Comparison of ENCODE assay signal across 25 cellular contexts in the genomic region with DNA sequence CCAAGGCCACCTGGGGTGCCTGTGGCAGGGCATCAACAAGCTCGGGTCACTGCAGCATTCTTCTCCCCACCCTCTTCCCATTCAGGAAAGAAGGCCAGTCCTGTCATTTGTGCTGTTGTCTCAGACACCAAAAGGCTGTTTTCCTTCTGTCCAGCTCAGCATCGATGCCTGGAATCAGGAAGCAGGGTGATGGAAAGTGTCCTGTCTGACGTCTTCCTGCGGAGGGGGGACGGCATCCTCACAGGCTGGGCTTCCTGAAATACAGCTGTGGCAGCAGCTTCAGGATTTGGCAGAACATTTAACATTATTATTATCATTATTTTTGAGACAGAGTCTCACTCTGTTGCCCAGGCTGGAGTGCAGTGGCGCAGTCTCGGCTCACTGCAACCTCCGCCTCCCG. TPM values are rescaled to one million over a fixed set of nuclear protein-coding genes. Genes with fewer than 3 reads are reported as not detected.
DNase-seq lines count a peak whose midpoint lies in the region; ATAC-seq and TF ChIP-seq lines count a peak whose summit lies in the region.
"Had no signal": no experiment of that assay in that cellular context is flagged by ENCODE, and none has a peak within 500 bp of the region (broad histone marks: within the 10 kb centered on the region; RNA-seq: fewer than 3 reads in every experiment).

No MANE protein-coding gene starts in this region.

- peaks cover 40% of the 10 kb centered on the region for H3K4me1 Mint-ChIP-seq in endothelial cell (ENCODE audit: unreplicated experiment)
- peaks cover 59% of the 10 kb centered on the region for H3K4me1 Mint-ChIP-seq in stimulated activated effector memory CD8-positive, alpha-beta T cell treated with anti-CD3 and anti-CD28 coated beads, Interleukin-12 subunit alpha, Interleukin-12 subunit beta, amount 100 ng/mL, for 72 hours
- peaks cover 58% of the 10 kb centered on the region for H3K4me1 Mint-ChIP-seq in osteocyte (ENCODE audit: unreplicated experiment)

- H3K27ac ChIP-seq in lower lobe of right lung: peak overlapping the region; percentile 75
- H3K27ac ChIP-seq in testis: peak overlapping the region in 1 of 2 donors; percentile 82
- H3K27ac ChIP-seq: SJCRH30 had no signal

- intact Hi-C loops in lower lobe of right lung (cut with DNase I): no loop called here
- intact Hi-C loops in testis (cut with DNase I; ENCODE audit: low total_unique reads): no loop called here

- TF ChIP-seq CTCF in endothelial cell (IDR thresholded peaks at IDR 0.05; ENCODE audit: unreplicated experiment) (no peak), lower lobe of right lung (IDR thresholded peaks at IDR 0.05) (no peak), testis (IDR thresholded peaks at IDR 0.05) (no peak), osteocyte (IDR thresholded peaks at IDR 0.05) (no peak)

- 73 to 87% methylated on average over 8 to 9 of the region's 9 CpGs for WGBS in testis, 2 donors

- peak in 1 of 2 donors; percentile 15 for ATAC-seq in lower lobe of right lung
- no peak for ATAC-seq in stimulated activated effector memory CD8-positive, alpha-beta T cell treated with anti-CD3 and anti-CD28 coated beads, Interleukin-12 subunit alpha, Interleukin-12 subunit beta, amount 100 ng/mL, for 72 hours
- no peak for ATAC-seq in HG02840 (IDR thresholded peaks at IDR 0.05; ENCODE audit: low FRiP score, unreplicated experiment)
- ATAC-seq: GM12878; stimulated activated naive CD8-positive, alpha-beta T cell treated with anti-CD3 and anti-CD28 coated beads, Interleukin-15, Interleukin-2, amounts not matched to agents 100 U/mL and 50 U/mL, for 24 hours had no signal

- H3K27me3 Mint-ChIP-seq in endothelial cell (ENCODE audit: unreplicated experiment) (peaks cover 9% of the 10 kb centered on the region), osteocyte (ENCODE audit: unreplicated experiment) (no peaks in the 10 kb centered on the region)
- H3K27me3 Mint-ChIP-seq: activated B cell treated with CpG ODN at 0.5 μM for 24 hours; activated CD4-positive, alpha-beta memory T cell treated with anti-CD3 and anti-CD28 coated beads, Interleukin-2, amount 10 ng/mL, durations not matched to agents 7 days and 5 days; CD4-positive, alpha-beta T cell had no signal

- H3K4me3 ChIP-seq in lower lobe of right lung (no peak overlapping the region), testis (no peak overlapping the region)
- H3K4me3 ChIP-seq: GM12878, SJCRH30 had no signal

- H3K36me3 Mint-ChIP-seq in endothelial cell (ENCODE audit: low read depth, unreplicated experiment) (no peaks in the 10 kb centered on the region), osteocyte (ENCODE audit: unreplicated experiment) (no peaks in the 10 kb centered on the region)
- H3K36me3 Mint-ChIP-seq in stimulated activated effector memory CD8-positive, alpha-beta T cell treated with anti-CD3 and anti-CD28 coated beads, Interleukin-12 subunit alpha, Interleukin-12 subunit beta, amount 100 ng/mL, for 72 hours: peaks cover under 1% of the 10 kb centered on the region

- TF ChIP-seq POLR2A in testis (IDR thresholded peaks at IDR 0.05): no peak

- DNase-seq in CD1c-positive myeloid dendritic cell (ENCODE audit: extremely low spot score) (peak; percentile 51), endothelial cell (ENCODE audit: low spot score) (peak; percentile 50), lower lobe of right lung (no peak), testis (no peak), osteocyte (ENCODE audit: extremely low spot score, unreplicated experiment) (no peak)
- DNase-seq in stimulated activated effector memory CD8-positive, alpha-beta T cell treated with anti-CD3 and anti-CD28 coated beads, Interleukin-12 subunit alpha, Interleukin-12 subunit beta, amount 100 ng/mL, for 72 hours (ENCODE audit: low spot score in 2 of 2): no peak
- no peak for DNase-seq in stimulated activated CD4-positive, alpha-beta T cell treated with anti-CD3 and anti-CD28 coated beads, Interleukin-2, amount 100 ng/mL, for 48 hours
- DNase-seq: ACHN; activated B cell treated with CpG ODN at 0.5 μM for 24 hours; activated CD4-positive, alpha-beta memory T cell treated with anti-CD3 and anti-CD28 coated beads, Interleukin-2, amount 10 ng/mL, durations not matched to agents 7 days and 5 days; activated naive CD4-positive, alpha-beta T cell treated with anti-CD3 and anti-CD28 coated beads for 36 hours; CD4-positive, alpha-beta T cell; DMS153; GF-D8; GOT3; hippocampal formation; islet precursor cell; NCI-H1048; NCI-H526; SJCRH30; stimulated activated naive CD8-positive, alpha-beta T cell treated with anti-CD3 and anti-CD28 coated beads, Interleukin-15, Interleukin-2, amounts not matched to agents 100 U/mL and 50 U/mL, for 24 hours had no signal

- no peaks in the 10 kb centered on the region for H3K9me3 Mint-ChIP-seq in endothelial cell (ENCODE audit: unreplicated experiment)
- no peaks in the 10 kb centered on the region for H3K9me3 Mint-ChIP-seq in stimulated activated effector memory CD8-positive, alpha-beta T cell treated with anti-CD3 and anti-CD28 coated beads, Interleukin-12 subunit alpha, Interleukin-12 subunit beta, amount 100 ng/mL, for 72 hours
- no peaks in the 10 kb centered on the region for H3K9me3 Mint-ChIP-seq in osteocyte (ENCODE audit: unreplicated experiment)
- H3K9me3 Mint-ChIP-seq: activated B cell treated with CpG ODN at 0.5 μM for 24 hours; activated CD4-positive, alpha-beta memory T cell treated with anti-CD3 and anti-CD28 coated beads, Interleukin-2, amount 10 ng/mL, durations not matched to agents 7 days and 5 days; activated naive CD4-positive, alpha-beta T cell treated with anti-CD3 and anti-CD28 coated beads for 36 hours; CD4-positive, alpha-beta T cell; neural crest cell; T-helper 1 cell treated with Interleukin-12 subunit alpha and Interleukin-12 subunit beta and Interleukin-4 antibody, amounts not matched to agents 30 μg/mL and 1 μg/mL, for 36 hours had no signal

- H3K9me3 ChIP-seq in lower lobe of right lung (no peaks in the 10 kb centered on the region), testis (no peaks in the 10 kb centered on the region)
- H3K9me3 ChIP-seq: SJCRH30 had no signal

- H3K4me3 Mint-ChIP-seq in endothelial cell (ENCODE audit: unreplicated experiment): no peak overlapping the region
- H3K4me3 Mint-ChIP-seq in stimulated activated effector memory CD8-positive, alpha-beta T cell treated with anti-CD3 and anti-CD28 coated beads, Interleukin-12 subunit alpha, Interleukin-12 subunit beta, amount 100 ng/mL, for 72 hours: no peak overlapping the region
- H3K4me3 Mint-ChIP-seq in osteocyte (ENCODE audit: unreplicated experiment): no peak overlapping the region
- H3K4me3 Mint-ChIP-seq: activated B cell treated with CpG ODN at 0.5 μM for 24 hours; activated CD4-positive, alpha-beta memory T cell treated with anti-CD3 and anti-CD28 coated beads, Interleukin-2, amount 10 ng/mL, durations not matched to agents 7 days and 5 days; activated naive CD4-positive, alpha-beta T cell treated with anti-CD3 and anti-CD28 coated beads for 36 hours; CD4-positive, alpha-beta T cell; neural crest cell; T-helper 1 cell treated with Interleukin-12 subunit alpha and Interleukin-12 subunit beta and Interleukin-4 antibody, amounts not matched to agents 30 μg/mL and 1 μg/mL, for 36 hours had no signal

- peaks cover 56% of the 10 kb centered on the region for H3K4me1 ChIP-seq in lower lobe of right lung
- H3K4me1 ChIP-seq in testis: peaks cover 40% of the 10 kb centered on the region
- H3K4me1 ChIP-seq: SJCRH30 had no signal

- H3K27me3 ChIP-seq in lower lobe of right lung (ENCODE audit: low read depth) (no peaks in the 10 kb centered on the region), testis (no peaks in the 10 kb centered on the region)
- H3K27me3 ChIP-seq: SJCRH30 had no signal

- H3K36me3 ChIP-seq in lower lobe of right lung (no peaks in the 10 kb centered on the region), testis (ENCODE audit: low read depth, missing control alignments) (no peaks in the 10 kb centered on the region)
- H3K36me3 ChIP-seq: SJCRH30 had no signal

- H3K27ac Mint-ChIP-seq in endothelial cell (ENCODE audit: unreplicated experiment) (peak overlapping the region; percentile 94), osteocyte (ENCODE audit: unreplicated experiment) (no peak overlapping the region)
- H3K27ac Mint-ChIP-seq in stimulated activated effector memory CD8-positive, alpha-beta T cell treated with anti-CD3 and anti-CD28 coated beads, Interleukin-12 subunit alpha, Interleukin-12 subunit beta, amount 100 ng/mL, for 72 hours: peak overlapping the region; percentile 78
- H3K27ac Mint-ChIP-seq: activated B cell treated with CpG ODN at 0.5 μM for 24 hours; activated naive CD4-positive, alpha-beta T cell treated with anti-CD3 and anti-CD28 coated beads for 36 hours; CD4-positive, alpha-beta T cell had no signal

RNA-seq across cellular contexts. Expression of a gene that starts 33.0 kb away (rescaled TPM):
- 6.9 TPM for total RNA-seq in endothelial cell (ENCODE audit: unreplicated experiment)
- 5.0 TPM for total RNA-seq in lower lobe of right lung
- 10 to 100 TPM; 31.8 to 34.9 TPM for total RNA-seq in testis
- polyA plus RNA-seq in testis (ENCODE audit: insufficient read depth, low read depth, low replicate concordance): 11.1 TPM
- total RNA-seq in osteocyte: 4.6 and 5.7 TPM in 2 replicates

RNA-seq across cellular contexts. Expression of a gene that starts 37.0 kb away (rescaled TPM):
- 33.4 TPM for total RNA-seq in endothelial cell (ENCODE audit: unreplicated experiment)
- 68.3 TPM for total RNA-seq in lower lobe of right lung
- 10 to 100 TPM; 17.2 to 28.9 TPM for total RNA-seq in testis
- 19.3 TPM for polyA plus RNA-seq in testis (ENCODE audit: insufficient read depth, low read depth, low replicate concordance)
- total RNA-seq in osteocyte: 24.5 and 24.7 TPM in 2 replicates

RNA-seq across cellular contexts. Expression of a gene that starts 53.3 kb away (rescaled TPM):
- total RNA-seq in endothelial cell (ENCODE audit: unreplicated experiment) (4.8 TPM), lower lobe of right lung (1.4 TPM), testis (10 to 100 TPM in 1 of 2 donors, 1 to 10 TPM in 1; 6.9 to 19.1 TPM), osteocyte (4.2 and 4.8 TPM in 2 replicates)
- polyA plus RNA-seq in testis (ENCODE audit: insufficient read depth, low read depth, low replicate concordance): 3.4 TPM

Comparison
In these comparisons a context has a peak if more than half of its experiments do, and no peak if none do; other contexts are left out.
1. DNase-seq: peak in CD1c-positive myeloid dendritic cell (single experiment) and endothelial cell (single experiment); none in lower lobe of right lung (single experiment), stimulated activated effector memory CD8-positive, alpha-beta T cell treated with anti-CD3 and anti-CD28 coated beads, Interleukin-12 subunit alpha, Interleukin-12 subunit beta, amount 100 ng/mL, for 72 hours (0 of 2), stimulated activated CD4-positive, alpha-beta T cell treated with anti-CD3 and anti-CD28 coated beads, Interleukin-2, amount 100 ng/mL, for 48 hours (0 of 2), testis (single experiment) and osteocyte (single experiment).